In the genomic region with DNA sequence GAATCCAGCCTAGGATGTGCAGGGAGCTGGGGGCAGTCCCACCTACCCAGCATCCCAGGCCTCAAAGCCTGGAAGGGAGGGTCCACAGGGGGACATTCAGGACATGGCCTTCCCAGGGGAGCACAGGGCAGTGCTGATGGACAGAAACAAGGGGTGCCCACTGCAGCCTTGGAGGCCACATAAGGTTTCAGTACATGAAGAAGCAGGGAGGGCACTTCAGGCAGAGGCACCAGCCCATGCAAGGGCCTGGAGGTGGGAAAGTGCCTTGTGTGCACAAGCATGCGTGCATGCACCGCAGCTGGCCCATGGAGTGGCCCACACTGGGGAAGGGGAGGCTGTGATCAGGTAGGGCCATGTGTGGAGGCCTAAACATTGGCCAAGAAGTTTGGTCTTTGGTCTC, we compare ENCODE assay signal across 1 cellular context.
TF ChIP-seq lines count a peak whose summit lies in the region.

No MANE protein-coding gene starts in this region.

TF ChIP-seq in IMR-90, 13 proteins besides CTCF, POLR2A, EP300 and RAD21 (continued from another document):
- TF ChIP-seq FOS (IDR thresholded peaks at IDR 0.05; ENCODE audit: low read depth, low read length) (no peak), NFE2L2 (IDR thresholded peaks at IDR 0.05; ENCODE audit: low read depth, low read length) (no peak), RFX5 (IDR thresholded peaks at IDR 0.05; ENCODE audit: low read depth, low read length) (no peak), CHD1 (IDR thresholded peaks at IDR 0.05; ENCODE audit: low read depth, low read length) (no peak), RCOR1 (IDR thresholded peaks at IDR 0.05; ENCODE audit: insufficient replicate concordance, low read length) (no peak), MAZ (IDR thresholded peaks at IDR 0.05; ENCODE audit: borderline replicate concordance, low read depth, low read length) (no peak), MXI1 (IDR thresholded peaks at IDR 0.05; ENCODE audit: borderline replicate concordance, low read depth, low read length) (no peak), MAFK (IDR thresholded peaks at IDR 0.05; ENCODE audit: low read depth, low read length) (no peak), CEBPB (IDR thresholded peaks at IDR 0.05; ENCODE audit: low read depth, low read length) (no peak)
- TF ChIP-seq, protein P1, sequence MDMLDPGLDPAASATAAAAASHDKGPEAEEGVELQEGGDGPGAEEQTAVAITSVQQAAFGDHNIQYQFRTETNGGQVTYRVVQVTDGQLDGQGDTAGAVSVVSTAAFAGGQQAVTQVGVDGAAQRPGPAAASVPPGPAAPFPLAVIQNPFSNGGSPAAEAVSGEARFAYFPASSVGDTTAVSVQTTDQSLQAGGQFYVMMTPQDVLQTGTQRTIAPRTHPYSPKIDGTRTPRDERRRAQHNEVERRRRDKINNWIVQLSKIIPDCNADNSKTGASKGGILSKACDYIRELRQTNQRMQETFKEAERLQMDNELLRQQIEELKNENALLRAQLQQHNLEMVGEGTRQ (IDR thresholded peaks at IDR 0.05; ENCODE audit: low read depth, low read length) = no peak
TF ChIP-seq in IMR-90: peak in this region for 0.
